ENCODE assay signal across 10 cellular contexts in genomic region chr7:7996568-7996967, GRCh38. TPM values are rescaled to one million over a fixed set of nuclear protein-coding genes. Genes with fewer than 3 reads are reported as not detected.
A peak's percentile ranks its signal among the peaks of the same experiment; 100 is the strongest.
DNase-seq lines count a peak whose midpoint lies in the region; ATAC-seq and TF ChIP-seq lines count a peak whose summit lies in the region.
"Had no signal": no experiment of that assay in that cellular context is flagged by ENCODE, and none has a peak within 500 bp of the region (broad histone marks: within the 10 kb centered on the region; RNA-seq: fewer than 3 reads in every experiment).

No MANE protein-coding gene starts in this region.

- H3K18ac ChIP-seq in mesendoderm (ENCODE audit: low read length) = no peak overlapping the region

- H3K79me2 ChIP-seq in mesendoderm (ENCODE audit: control insufficient read depth, insufficient read depth, low read length) = peaks cover 1% of the 10 kb centered on the region

- no peak overlapping the region for H2BK5ac ChIP-seq in mesendoderm (ENCODE audit: low read length)

- no peak overlapping the region for H4K5ac ChIP-seq in mesendoderm (ENCODE audit: low read length)

- no peaks in the 10 kb centered on the region for H3K27me3 ChIP-seq in mesendoderm (ENCODE audit: insufficient read depth, low read length, poor library complexity)
- H3K27me3 ChIP-seq: stomach had no signal

- H2BK120ac ChIP-seq in mesendoderm (ENCODE audit: low read depth, low read length) = no peak overlapping the region

- H3K23ac ChIP-seq in mesendoderm (ENCODE audit: low read length) = no peak overlapping the region

- H3K27ac ChIP-seq in HEK293 (ENCODE audit: extremely low read depth, low read depth, low read length) = no peak overlapping the region
- peak overlapping the region; percentile 76 for H3K27ac ChIP-seq in VCaP
- no peak overlapping the region for H3K27ac ChIP-seq in mesendoderm (ENCODE audit: low read depth, low read length)
- H3K27ac ChIP-seq: stomach had no signal

- no peaks in the 10 kb centered on the region for H3K79me1 ChIP-seq in mesendoderm (ENCODE audit: low read length)

- CTCF ChIA-PET in HEK293 (lab: Yijun Ruan, JAX) = no interaction called here

- DNase-seq in DMS79 treated with DMSO at 0.1 percent for 48 hours (lab: John Stamatoyannopoulos, UW) = peak; percentile 69
- DNase-seq in mesendoderm = peak; percentile 56
- no peak for DNase-seq in NCI-H82 treated with DMSO at 0.1 percent for 48 hours (lab: John Stamatoyannopoulos, UW; ENCODE audit: unreplicated experiment)
- DNase-seq: activated T-cell treated with anti-CD3 and anti-CD28 coated beads, Interleukin-2, amount 50 U/mL, for 4 hours; stomach had no signal

- H3K4ac ChIP-seq in mesendoderm (ENCODE audit: low read depth, low read length) = no peak overlapping the region

- H2AK5ac ChIP-seq in mesendoderm (ENCODE audit: low read length) = no peak overlapping the region

- no peaks in the 10 kb centered on the region for H3K9me3 ChIP-seq in HEK293 (ENCODE audit: control insufficient read depth, insufficient read depth, low read depth, low read length)

- no peak overlapping the region for H4K8ac ChIP-seq in mesendoderm (ENCODE audit: low read depth, low read length)

- H3K4me1 ChIP-seq in HEK293 (ENCODE audit: control insufficient read depth, insufficient read depth, low read length) (no peaks in the 10 kb centered on the region), mesendoderm (ENCODE audit: control insufficient read depth, low read depth, low read length) (no peaks in the 10 kb centered on the region)

- TF ChIP-seq CTCF in HEK293 (tag by site-specific recombination; IDR thresholded peaks at IDR 0.05) (no peak), VCaP (conservative IDR thresholded peaks at IDR 0.05) (no peak)

- H2BK15ac ChIP-seq in mesendoderm (replicated peaks; ENCODE audit: low read depth) = no peak overlapping the region

- H3K36me3 ChIP-seq in HEK293 (ENCODE audit: control insufficient read depth in 2 of 2, insufficient read depth in 1 of 2, low read length in 2 of 2) (no peaks in the 10 kb centered on the region), mesendoderm (ENCODE audit: control insufficient read depth, insufficient read depth, low read length) (no peaks in the 10 kb centered on the region)
- H3K36me3 ChIP-seq: stomach had no signal

- POLR2A ChIA-PET in HEK293 (lab: Yijun Ruan, JAX) = no interaction called here

- ATAC-seq in HG03280 (IDR thresholded peaks at IDR 0.05; ENCODE audit: unreplicated experiment) (no peak), HG02973 (IDR thresholded peaks at IDR 0.05; ENCODE audit: unreplicated experiment) (no peak), HG03139 (IDR thresholded peaks at IDR 0.05; ENCODE audit: unreplicated experiment) (no peak)
- ATAC-seq: activated T-cell treated with anti-CD3 and anti-CD28 coated beads, Interleukin-2, amount 50 U/mL, for 4 hours had no signal

- no peak overlapping the region for H3K9ac ChIP-seq in mesendoderm (ENCODE audit: low read length)

- H3K4me3 ChIP-seq in HEK293 (ENCODE audit: low read depth, low read length) (no peak overlapping the region), mesendoderm (ENCODE audit: low read length) (no peak overlapping the region)
- H3K4me3 ChIP-seq: stomach had no signal

- no peak overlapping the region for H3K56ac ChIP-seq in mesendoderm (ENCODE audit: low read length)

- H3K4me2 ChIP-seq in mesendoderm (ENCODE audit: low read length) = no peak overlapping the region

TF ChIP-seq in HEK293, 187 proteins besides CTCF, POLR2A, EP300 and RAD21:
- TF ChIP-seq ZBTB10 (tag by site-specific recombination; IDR thresholded peaks at IDR 0.05) (no peak), FEZF1 (tag by site-specific recombination; IDR thresholded peaks at IDR 0.05) (peak; percentile 57; the same call in 1 of the 2 replicates), ZNF776 (tag by site-specific recombination; IDR thresholded peaks at IDR 0.05; ENCODE audit: borderline replicate concordance) (no peak), OSR2 (tag by site-specific recombination; IDR thresholded peaks at IDR 0.05) (peak; percentile 55), ZNF335 (tag by site-specific recombination; conservative IDR thresholded peaks at IDR 0.05) (peak; percentile 50)

RNA-seq across cellular contexts. Expression of gene GLCCI1, which starts 28.0 kb away (rescaled TPM):
- 5.8 TPM for polyA plus RNA-seq in mesendoderm (2013, experiment 1 of 2)
- polyA plus RNA-seq in mesendoderm (2013, experiment 2 of 2) = 5.9 TPM
